In the genomic region with DNA sequence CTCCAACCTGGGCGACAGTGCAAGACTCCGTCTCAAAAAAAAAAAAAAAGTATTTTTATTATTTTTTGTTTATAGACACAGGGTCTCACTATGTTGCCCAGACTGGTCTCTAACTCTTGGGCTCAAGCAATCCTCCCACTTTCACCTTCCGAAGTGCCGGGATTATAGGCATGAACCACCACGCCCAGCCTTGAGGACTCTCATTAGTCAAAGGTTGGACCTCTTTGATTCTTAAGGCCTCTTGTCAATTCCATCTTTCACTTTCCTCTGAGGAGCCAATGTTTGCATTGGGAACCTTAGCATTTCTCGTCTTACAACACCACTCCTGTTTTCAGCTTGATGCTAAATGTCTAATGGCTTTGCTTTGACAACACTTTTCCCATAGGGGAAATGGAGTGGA, we compare ENCODE assay signal across 18 cellular contexts.
"Had no signal": no experiment of that assay in that cellular context is flagged by ENCODE, and none has a peak within 500 bp of the region (broad histone marks: within the 10 kb centered on the region; RNA-seq: fewer than 3 reads in every experiment).

No MANE protein-coding gene starts in this region.

- H3K9me3 ChIP-seq: esophagus muscularis mucosa, gastrocnemius medialis, mucosa of descending colon had no signal

- H3K4me1 ChIP-seq: gastrocnemius medialis had no signal

- H3K27me3 ChIP-seq: dorsolateral prefrontal cortex, esophagus muscularis mucosa, gastrocnemius medialis, hepatocyte had no signal

- H3K4me1 Mint-ChIP-seq: mesothelial cell of epicardium had no signal

- H3K9me3 Mint-ChIP-seq: mesothelial cell of epicardium, naive B cell had no signal

- DNase-seq: dermis blood vessel endothelial cell; dorsolateral prefrontal cortex; effector CD4-positive, alpha-beta T cell; effector memory CD4-positive, alpha-beta T cell; foreskin melanocyte; gastrocnemius medialis; glutamatergic neuron; head of caudate nucleus; hypothalamus; left cardiac atrium; left ventricle myocardium superior; mesenchymal stem cell; mucosa of descending colon; naive B cell had no signal

- H3K4me3 ChIP-seq: coronary artery, dorsolateral prefrontal cortex, esophagus muscularis mucosa, gastrocnemius medialis, hepatocyte, mucosa of descending colon had no signal

- H3K27ac Mint-ChIP-seq: mesothelial cell of epicardium had no signal

- H3K27ac ChIP-seq: coronary artery, dorsolateral prefrontal cortex, esophagus muscularis mucosa, gastrocnemius medialis, hepatocyte had no signal

- H3K4me3 Mint-ChIP-seq: mesothelial cell of epicardium, naive B cell had no signal

- ATAC-seq: gastrocnemius medialis, left cardiac atrium, left ventricle myocardium superior, mucosa of descending colon had no signal

- H3K36me3 Mint-ChIP-seq: mesothelial cell of epicardium, naive B cell had no signal

- H3K27me3 Mint-ChIP-seq: naive B cell had no signal

- H3K36me3 ChIP-seq: esophagus muscularis mucosa, gastrocnemius medialis had no signal
